ENCODE assay signal across 37 cellular contexts in genomic region chr2:94602466-94602865, GRCh38.
"Had no signal": no experiment of that assay in that cellular context is flagged by ENCODE, and none has a peak within 500 bp of the region (broad histone marks: within the 10 kb centered on the region; RNA-seq: fewer than 3 reads in every experiment).

No MANE protein-coding gene starts in this region.

- DNase-seq: activated CD4-positive, alpha-beta memory T cell treated with anti-CD3 and anti-CD28 coated beads, Interleukin-2, amount 10 ng/mL, durations not matched to agents 7 days and 5 days; activated CD4-positive, alpha-beta T cell treated with anti-CD3 and anti-CD28 coated beads for 1 hour; activated CD4-positive, alpha-beta T cell treated with anti-CD3 and anti-CD28 coated beads for 36 hours; activated CD4-positive, alpha-beta T cell treated with anti-CD3 and anti-CD28 coated beads for 48 hours; activated CD4-positive, alpha-beta T cell treated with anti-CD3 and anti-CD28 coated beads, Interleukin-2, amount 50 U/mL, for 48 hours; activated CD4-positive, CD25-positive, alpha-beta regulatory T cell; activated CD8-positive, alpha-beta memory T cell treated with anti-CD3 and anti-CD28 coated beads for 24 hours; activated CD8-positive, alpha-beta memory T cell treated with anti-CD3 and anti-CD28 coated beads, Interleukin-2, amount 10 ng/mL, durations not matched to agents 7 days and 5 days; activated CD8-positive, alpha-beta memory T cell treated with anti-CD3 and anti-CD28 coated beads, Interleukin-2, amount 50 U/mL, for 48 hours; activated CD8-positive, alpha-beta T cell treated with anti-CD3 and anti-CD28 coated beads, Interleukin-2, amount 10 ng/mL, durations not matched to agents 7 days and 5 days; activated effector memory CD4-positive, alpha-beta T cell treated with Interleukin-2 at 50 U/mL for 16 hours; activated gamma-delta T cell; activated naive CD4-positive, alpha-beta T cell treated with anti-CD3 and anti-CD28 coated beads, Interleukin-2, amount 10 ng/mL, durations not matched to agents 7 days and 5 days; activated naive CD4-positive, alpha-beta T cell treated with Interleukin-2 at 50 U/mL for 16 hours; activated naive CD8-positive, alpha-beta T cell treated with anti-CD3 and anti-CD28 coated beads, Interleukin-2, amount 10 ng/mL, durations not matched to agents 7 days and 5 days; activated naive CD8-positive, alpha-beta T cell treated with anti-CD3 and anti-CD28 coated beads, Interleukin-2, amount 50 U/mL, for 24 hours; activated T-cell treated with anti-CD3 and anti-CD28 coated beads, Interleukin-2, amount 50 U/mL, for 24 hours; activated T-cell treated with anti-CD3 and anti-CD28 coated beads, Interleukin-2, amount 50 U/mL, for 48 hours; amygdala; anterior cingulate cortex; caudate nucleus; cerebellar nuclear complex; T-helper 1 cell; T-helper 2 cell; T-helper 9 cell had no signal

- H3K9me3 ChIP-seq: ascending aorta had no signal

- H3K27ac Mint-ChIP-seq: activated CD4-positive, alpha-beta memory T cell treated with anti-CD3 and anti-CD28 coated beads, Interleukin-2, amount 10 ng/mL, durations not matched to agents 7 days and 5 days; activated CD4-positive, alpha-beta T cell treated with anti-CD3 and anti-CD28 coated beads for 36 hours; activated CD8-positive, alpha-beta memory T cell treated with anti-CD3 and anti-CD28 coated beads, Interleukin-2, amount 10 ng/mL, durations not matched to agents 7 days and 5 days; activated CD8-positive, alpha-beta T cell treated with anti-CD3 and anti-CD28 coated beads, Interleukin-2, amount 10 ng/mL, durations not matched to agents 7 days and 5 days; activated naive CD4-positive, alpha-beta T cell treated with anti-CD3 and anti-CD28 coated beads, Interleukin-2, amount 10 ng/mL, durations not matched to agents 7 days and 5 days; activated naive CD4-positive, alpha-beta T cell treated with anti-CD3 and anti-CD28 coated beads, Interleukin-2, amount 50 U/mL, for 24 hours; activated naive CD8-positive, alpha-beta T cell; activated naive CD8-positive, alpha-beta T cell treated with anti-CD3 and anti-CD28 coated beads, Interleukin-2, amount 10 ng/mL, durations not matched to agents 7 days and 5 days; activated naive CD8-positive, alpha-beta T cell treated with anti-CD3 and anti-CD28 coated beads, Interleukin-2, amount 50 U/mL, for 24 hours; activated T-cell treated with anti-CD3 and anti-CD28 coated beads, Interleukin-2, amount 50 U/mL, for 24 hours; activated T-helper 2 cell treated with anti-CD3 and anti-CD28 coated beads, Interferon-gamma antibody, Interleukin-2, Interleukin-4, amounts not matched to agents 10 μg/mL and 5 μg/mL and 100 μg/mL, durations not matched to agents 14 hours and 24 hours and 36 hours; brain; T-helper 2 cell treated with Interferon-gamma antibody and Interleukin-4, amounts not matched to agents 5 μg/mL and 100 μg/mL, for 36 hours; WTC11 had no signal

- H3K27me3 ChIP-seq: ascending aorta, cardiac muscle cell had no signal

- H3K4me3 ChIP-seq: ascending aorta, cardiac muscle cell had no signal

- H3K4me1 Mint-ChIP-seq: activated CD4-positive, alpha-beta memory T cell treated with anti-CD3 and anti-CD28 coated beads, Interleukin-2, amount 10 ng/mL, durations not matched to agents 7 days and 5 days; activated CD4-positive, alpha-beta T cell treated with anti-CD3 and anti-CD28 coated beads for 36 hours; activated CD8-positive, alpha-beta memory T cell treated with anti-CD3 and anti-CD28 coated beads, Interleukin-2, amount 10 ng/mL, durations not matched to agents 7 days and 5 days; activated naive CD4-positive, alpha-beta T cell treated with anti-CD3 and anti-CD28 coated beads, Interleukin-2, amount 10 ng/mL, durations not matched to agents 7 days and 5 days; activated naive CD4-positive, alpha-beta T cell treated with anti-CD3 and anti-CD28 coated beads, Interleukin-2, amount 50 U/mL, for 24 hours; activated naive CD8-positive, alpha-beta T cell treated with anti-CD3 and anti-CD28 coated beads, Interleukin-2, amount 10 ng/mL, durations not matched to agents 7 days and 5 days; activated naive CD8-positive, alpha-beta T cell treated with anti-CD3 and anti-CD28 coated beads, Interleukin-2, amount 50 U/mL, for 24 hours; brain; central memory CD8-positive, alpha-beta T cell; WTC11 had no signal

- H3K9me3 Mint-ChIP-seq: activated naive CD4-positive, alpha-beta T cell treated with anti-CD3 and anti-CD28 coated beads, Interleukin-2, amount 10 ng/mL, durations not matched to agents 7 days and 5 days; activated naive CD4-positive, alpha-beta T cell treated with anti-CD3 and anti-CD28 coated beads, Interleukin-2, amount 50 U/mL, for 24 hours; activated naive CD8-positive, alpha-beta T cell treated with anti-CD3 and anti-CD28 coated beads, Interleukin-2, amount 10 ng/mL, durations not matched to agents 7 days and 5 days; activated naive CD8-positive, alpha-beta T cell treated with anti-CD3 and anti-CD28 coated beads, Interleukin-2, amount 50 U/mL, for 24 hours; activated T-cell treated with anti-CD3 and anti-CD28 coated beads, Interleukin-2, amount 50 U/mL, for 24 hours; activated T-helper 2 cell treated with anti-CD3 and anti-CD28 coated beads, Interferon-gamma antibody, Interleukin-2, Interleukin-4, amounts not matched to agents 10 μg/mL and 5 μg/mL and 100 μg/mL, durations not matched to agents 14 hours and 24 hours and 36 hours; T-helper 1 cell treated with Interleukin-12 subunit alpha and Interleukin-12 subunit beta and Interleukin-4 antibody, amounts not matched to agents 30 μg/mL and 1 μg/mL, for 36 hours; T-helper 2 cell treated with Interferon-gamma antibody and Interleukin-4, amounts not matched to agents 5 μg/mL and 100 μg/mL, for 36 hours had no signal

- ATAC-seq: activated CD4-positive, alpha-beta T cell treated with anti-CD3 and anti-CD28 coated beads for 36 hours; activated CD4-positive, CD25-positive, alpha-beta regulatory T cell treated with anti-CD3 and anti-CD28 coated beads, Interleukin-2, amount 50 U/mL, for 24 hours; activated CD8-positive, alpha-beta memory T cell treated with anti-CD3 and anti-CD28 coated beads, Interleukin-2, amount 10 ng/mL, durations not matched to agents 7 days and 5 days; activated CD8-positive, alpha-beta T cell treated with anti-CD3 and anti-CD28 coated beads, Interleukin-2, amount 10 ng/mL, durations not matched to agents 7 days and 5 days; activated naive CD8-positive, alpha-beta T cell treated with anti-CD3 and anti-CD28 coated beads, Interleukin-2, amount 50 U/mL, for 24 hours; WTC11 had no signal

- H3K27ac ChIP-seq: ascending aorta, cardiac muscle cell, VCaP had no signal

- H3K27me3 Mint-ChIP-seq: activated CD4-positive, alpha-beta memory T cell treated with anti-CD3 and anti-CD28 coated beads, Interleukin-2, amount 10 ng/mL, durations not matched to agents 7 days and 5 days; activated CD8-positive, alpha-beta memory T cell treated with anti-CD3 and anti-CD28 coated beads, Interleukin-2, amount 10 ng/mL, durations not matched to agents 7 days and 5 days; activated naive CD4-positive, alpha-beta T cell treated with anti-CD3 and anti-CD28 coated beads, Interleukin-2, amount 10 ng/mL, durations not matched to agents 7 days and 5 days; activated naive CD8-positive, alpha-beta T cell treated with anti-CD3 and anti-CD28 coated beads, Interleukin-2, amount 50 U/mL, for 24 hours; activated T-cell treated with anti-CD3 and anti-CD28 coated beads, Interleukin-2, amount 50 U/mL, for 24 hours; brain; central memory CD8-positive, alpha-beta T cell had no signal

- H3K4me3 Mint-ChIP-seq: activated CD4-positive, alpha-beta memory T cell treated with anti-CD3 and anti-CD28 coated beads, Interleukin-2, amount 10 ng/mL, durations not matched to agents 7 days and 5 days; activated CD4-positive, alpha-beta T cell treated with anti-CD3 and anti-CD28 coated beads for 36 hours; activated CD8-positive, alpha-beta memory T cell treated with anti-CD3 and anti-CD28 coated beads, Interleukin-2, amount 10 ng/mL, durations not matched to agents 7 days and 5 days; activated CD8-positive, alpha-beta T cell treated with anti-CD3 and anti-CD28 coated beads, Interleukin-2, amount 10 ng/mL, durations not matched to agents 7 days and 5 days; activated naive CD4-positive, alpha-beta T cell treated with anti-CD3 and anti-CD28 coated beads, Interleukin-2, amount 10 ng/mL, durations not matched to agents 7 days and 5 days; activated naive CD4-positive, alpha-beta T cell treated with anti-CD3 and anti-CD28 coated beads, Interleukin-2, amount 50 U/mL, for 24 hours; activated naive CD8-positive, alpha-beta T cell; activated naive CD8-positive, alpha-beta T cell treated with anti-CD3 and anti-CD28 coated beads, Interleukin-2, amount 10 ng/mL, durations not matched to agents 7 days and 5 days; activated naive CD8-positive, alpha-beta T cell treated with anti-CD3 and anti-CD28 coated beads, Interleukin-2, amount 50 U/mL, for 24 hours; activated T-cell treated with anti-CD3 and anti-CD28 coated beads, Interleukin-2, amount 50 U/mL, for 24 hours; brain; central memory CD8-positive, alpha-beta T cell; T-helper 1 cell treated with Interleukin-12 subunit alpha and Interleukin-12 subunit beta and Interleukin-4 antibody, amounts not matched to agents 30 μg/mL and 1 μg/mL, for 36 hours; T-helper 2 cell treated with Interferon-gamma antibody and Interleukin-4, amounts not matched to agents 5 μg/mL and 100 μg/mL, for 36 hours; WTC11 had no signal

- H3K36me3 ChIP-seq: ascending aorta, cardiac muscle cell had no signal

- H3K36me3 Mint-ChIP-seq: activated CD8-positive, alpha-beta memory T cell treated with anti-CD3 and anti-CD28 coated beads, Interleukin-2, amount 10 ng/mL, durations not matched to agents 7 days and 5 days; activated naive CD4-positive, alpha-beta T cell treated with anti-CD3 and anti-CD28 coated beads, Interleukin-2, amount 10 ng/mL, durations not matched to agents 7 days and 5 days; activated naive CD4-positive, alpha-beta T cell treated with anti-CD3 and anti-CD28 coated beads, Interleukin-2, amount 50 U/mL, for 24 hours; activated naive CD8-positive, alpha-beta T cell; activated naive CD8-positive, alpha-beta T cell treated with anti-CD3 and anti-CD28 coated beads, Interleukin-2, amount 10 ng/mL, durations not matched to agents 7 days and 5 days; brain had no signal
